14 cellular contexts compared by ENCODE assay signal in the genomic region with DNA sequence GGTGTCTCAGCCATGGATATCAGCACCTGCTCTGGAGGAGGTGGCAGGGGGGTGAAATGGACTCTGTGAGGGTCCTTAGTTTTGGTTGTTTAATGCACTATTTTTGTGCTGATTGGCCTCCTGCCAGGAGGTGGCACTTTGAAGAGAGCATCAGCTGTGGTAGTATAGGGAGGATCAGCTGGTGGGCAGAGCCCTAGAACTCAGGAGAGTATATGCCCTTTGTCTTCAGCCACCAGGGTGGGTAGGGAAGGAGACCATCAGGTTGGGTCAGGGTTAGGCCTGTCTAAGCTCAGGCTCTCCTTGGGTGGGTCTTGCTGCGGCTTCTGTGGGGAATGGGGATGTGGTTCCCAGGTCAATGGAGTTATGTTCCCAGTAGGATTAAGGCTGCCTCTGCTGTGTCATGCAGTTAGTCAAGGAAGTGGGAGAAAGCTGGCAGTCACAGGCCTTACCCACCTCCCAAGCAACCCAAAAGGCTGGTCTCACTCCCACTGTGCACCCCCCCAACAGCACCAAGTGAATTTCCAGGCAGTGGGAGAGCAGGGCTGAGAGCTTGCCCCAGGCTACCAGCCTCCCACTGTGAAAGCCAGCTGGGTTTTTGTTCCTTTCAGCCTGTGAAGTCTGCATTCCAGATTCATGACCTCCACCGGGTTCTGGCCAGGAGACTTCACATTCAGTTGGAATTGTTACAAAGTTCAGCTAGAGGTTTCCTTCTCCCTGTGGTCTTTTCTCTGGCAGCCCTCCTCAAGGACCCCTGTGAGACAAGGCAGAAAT. TPM values are rescaled to one million over a fixed set of nuclear protein-coding genes. Genes with fewer than 3 reads are reported as not detected.
DNase-seq lines count a peak whose midpoint lies in the region; ATAC-seq and TF ChIP-seq lines count a peak whose summit lies in the region.
"Had no signal": no experiment of that assay in that cellular context is flagged by ENCODE, and none has a peak within 500 bp of the region (broad histone marks: within the 10 kb centered on the region; RNA-seq: fewer than 3 reads in every experiment).

No MANE protein-coding gene starts in this region.

- peaks cover 4 to 6% (median 4%) of the 10 kb centered on the region in 4 donors for H3K4me1 ChIP-seq in transverse colon

- H3K36me3 Mint-ChIP-seq in WTC11: no peaks in the 10 kb centered on the region

- CTCF ChIA-PET in WTC11 (lab: Charles Lee): interaction anchor here (1.9 kb wide), 1 partner anchor 35 kb away, joined by 5 read pairs; no protein-coding TSS in a partner anchor

- DNase-seq in AG08396 (ENCODE audit: low spot score): peak; percentile 61
- DNase-seq in HT1080 (ENCODE audit: low read depth): peak; percentile 54
- DNase-seq in WTC11 (ENCODE audit: low spot score): peak; percentile 46
- DNase-seq in foreskin melanocyte: peak; percentile 33
- DNase-seq in AML-193 (lab: John Stamatoyannopoulos, UW): no peak
- DNase-seq in transverse colon: no peak
- DNase-seq in dorsolateral prefrontal cortex: no peak
- DNase-seq: hypothalamus, midbrain, substantia nigra had no signal

- H3K27ac ChIP-seq in transverse colon (no peak overlapping the region), dorsolateral prefrontal cortex (no peak overlapping the region)
- H3K27ac ChIP-seq: BLaER1 treated with 17β-estradiol and CSF1 and Interleukin-3, amounts not matched to agents 10 nM and 100 nM; KMS-11 had no signal

- no peaks in the 10 kb centered on the region for H3K9me3 ChIP-seq in transverse colon
- H3K9me3 ChIP-seq: BLaER1 treated with 17β-estradiol and CSF1 and Interleukin-3, amounts not matched to agents 10 nM and 100 nM had no signal

- no peak for TF ChIP-seq EP300 in transverse colon (IDR thresholded peaks at IDR 0.05; ENCODE audit: low read depth)

- no peak overlapping the region for H3K4me3 ChIP-seq in transverse colon
- no peak overlapping the region for H3K4me3 ChIP-seq in dorsolateral prefrontal cortex
- H3K4me3 ChIP-seq: BLaER1 treated with 17β-estradiol and CSF1 and Interleukin-3, amounts not matched to agents 10 nM and 100 nM had no signal

- no peak overlapping the region for H3K4me3 Mint-ChIP-seq in WTC11
- H3K4me3 Mint-ChIP-seq: activated T-helper 17 cell treated with anti-CD3 and anti-CD28 coated beads, Interleukin-2, amount 50 U/mL, for 72 hours had no signal

- intact Hi-C loops in transverse colon (cut with DNase I; ENCODE audit: low total_unique reads): no loop called here
- intact Hi-C loops in dorsolateral prefrontal cortex (cut with DNase I): no loop called here

- TF ChIP-seq CTCF in WTC11 (IDR thresholded peaks at IDR 0.05): no peak
- no peak for TF ChIP-seq CTCF in transverse colon (IDR thresholded peaks at IDR 0.05)
- TF ChIP-seq CTCF in dorsolateral prefrontal cortex (IDR thresholded peaks at IDR 0.05 in 54 of 56, conservative IDR thresholded peaks at IDR 0.05 in 2 of 56; ENCODE audit: low read depth in 1 of 56, partially characterized antibody in 56 of 56): no peak

- H3K9me3 Mint-ChIP-seq in WTC11: no peaks in the 10 kb centered on the region
- H3K9me3 Mint-ChIP-seq: activated T-helper 17 cell treated with anti-CD3 and anti-CD28 coated beads, Interleukin-2, amount 50 U/mL, for 72 hours had no signal

- ATAC-seq in WTC11: peak; percentile 68
- ATAC-seq in activated CD4-positive, CD25-positive, alpha-beta regulatory T cell treated with anti-CD3 and anti-CD28 coated beads, Interleukin-2, amount 50 U/mL, for 24 hours: no peak
- ATAC-seq: activated T-helper 17 cell treated with anti-CD3 and anti-CD28 coated beads, Interleukin-2, amount 50 U/mL, for 72 hours had no signal

- no peak overlapping the region for H3K27ac Mint-ChIP-seq in WTC11
- H3K27ac Mint-ChIP-seq: activated T-helper 17 cell treated with anti-CD3 and anti-CD28 coated beads, Interleukin-2, amount 50 U/mL, for 72 hours had no signal

- H3K27me3 ChIP-seq in transverse colon (peaks cover 3% of the 10 kb centered on the region), dorsolateral prefrontal cortex (no peaks in the 10 kb centered on the region)
- H3K27me3 ChIP-seq: BLaER1 treated with 17β-estradiol and CSF1 and Interleukin-3, amounts not matched to agents 10 nM and 100 nM had no signal

- peaks cover 37% of the 10 kb centered on the region for H3K4me1 Mint-ChIP-seq in WTC11
- H3K4me1 Mint-ChIP-seq: activated T-helper 17 cell treated with anti-CD3 and anti-CD28 coated beads, Interleukin-2, amount 50 U/mL, for 72 hours had no signal

- in situ Hi-C loops in transverse colon (cut with MboI; ENCODE audit: low pct_ligation_motif_present in 1 of 4, low pct_unique_long_range_greater_than_20kb in 1 of 4, low sequenced_read_pairs in 3 of 4): no loop called here

- peaks cover 8% of the 10 kb centered on the region for H3K27me3 Mint-ChIP-seq in WTC11 (ENCODE audit: low read depth)

- POLR2A ChIA-PET in WTC11 (lab: Charles Lee): interaction anchor here (0.7 kb wide), 1 partner anchor 113 kb away, joined by 3 read pairs; no protein-coding TSS in a partner anchor

- no peaks in the 10 kb centered on the region for H3K36me3 ChIP-seq in transverse colon
- H3K36me3 ChIP-seq: BLaER1 treated with 17β-estradiol and CSF1 and Interleukin-3, amounts not matched to agents 10 nM and 100 nM had no signal

- TF ChIP-seq POLR2A in transverse colon (IDR thresholded peaks at IDR 0.05): no peak

- 74% methylated on average over 2 of the region's 2 CpGs; no CpG with 5 or more reads in 1 of the 2 donors for WGBS in transverse colon (ENCODE audit: low coverage in 1 of 2), 2 donors

TF ChIP-seq in WTC11, 78 proteins besides CTCF, POLR2A, EP300 and RAD21:
- TF ChIP-seq ELF4 (CRISPR knock-in tag; IDR thresholded peaks at IDR 0.05; ENCODE audit: low read depth) (no peak), CBFB (CRISPR knock-in tag; IDR thresholded peaks at IDR 0.05; ENCODE audit: low read depth) (no peak), HMGA2 (CRISPR knock-in tag; IDR thresholded peaks at IDR 0.05) (no peak), ZNF423 (CRISPR knock-in tag; IDR thresholded peaks at IDR 0.05) (peak; percentile 97), NR2C2 (CRISPR knock-in tag; IDR thresholded peaks at IDR 0.05) (no peak), SP1 (CRISPR knock-in tag; conservative IDR thresholded peaks at IDR 0.05) (no peak)
- TF ChIP-seq, protein P1, sequence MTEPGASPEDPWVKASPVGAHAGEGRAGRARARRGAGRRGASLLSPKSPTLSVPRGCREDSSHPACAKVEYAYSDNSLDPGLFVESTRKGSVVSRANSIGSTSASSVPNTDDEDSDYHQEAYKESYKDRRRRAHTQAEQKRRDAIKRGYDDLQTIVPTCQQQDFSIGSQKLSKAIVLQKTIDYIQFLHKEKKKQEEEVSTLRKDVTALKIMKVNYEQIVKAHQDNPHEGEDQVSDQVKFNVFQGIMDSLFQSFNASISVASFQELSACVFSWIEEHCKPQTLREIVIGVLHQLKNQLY (CRISPR knock-in tag; IDR thresholded peaks at IDR 0.05): no peak
- TF ChIP-seq, protein P2, sequence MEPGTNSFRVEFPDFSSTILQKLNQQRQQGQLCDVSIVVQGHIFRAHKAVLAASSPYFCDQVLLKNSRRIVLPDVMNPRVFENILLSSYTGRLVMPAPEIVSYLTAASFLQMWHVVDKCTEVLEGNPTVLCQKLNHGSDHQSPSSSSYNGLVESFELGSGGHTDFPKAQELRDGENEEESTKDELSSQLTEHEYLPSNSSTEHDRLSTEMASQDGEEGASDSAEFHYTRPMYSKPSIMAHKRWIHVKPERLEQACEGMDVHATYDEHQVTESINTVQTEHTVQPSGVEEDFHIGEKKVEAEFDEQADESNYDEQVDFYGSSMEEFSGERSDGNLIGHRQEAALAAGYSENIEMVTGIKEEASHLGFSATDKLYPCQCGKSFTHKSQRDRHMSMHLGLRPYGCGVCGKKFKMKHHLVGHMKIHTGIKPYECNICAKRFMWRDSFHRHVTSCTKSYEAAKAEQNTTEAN (CRISPR knock-in tag; IDR thresholded peaks at IDR 0.05): no peak
- TF ChIP-seq, protein P3, sequence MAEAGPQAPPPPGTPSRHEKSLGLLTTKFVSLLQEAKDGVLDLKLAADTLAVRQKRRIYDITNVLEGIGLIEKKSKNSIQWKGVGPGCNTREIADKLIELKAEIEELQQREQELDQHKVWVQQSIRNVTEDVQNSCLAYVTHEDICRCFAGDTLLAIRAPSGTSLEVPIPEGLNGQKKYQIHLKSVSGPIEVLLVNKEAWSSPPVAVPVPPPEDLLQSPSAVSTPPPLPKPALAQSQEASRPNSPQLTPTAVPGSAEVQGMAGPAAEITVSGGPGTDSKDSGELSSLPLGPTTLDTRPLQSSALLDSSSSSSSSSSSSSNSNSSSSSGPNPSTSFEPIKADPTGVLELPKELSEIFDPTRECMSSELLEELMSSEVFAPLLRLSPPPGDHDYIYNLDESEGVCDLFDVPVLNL (CRISPR knock-in tag; IDR thresholded peaks at IDR 0.05; ENCODE audit: borderline replicate concordance, low read depth): no peak

RNA-seq across cellular contexts. Expression of a gene that starts 5.7 kb away (rescaled TPM):
- total RNA-seq in HT1080 (2014; rRNA removed; shearing (Covaris generic)): 42.5 and 53.4 TPM in 2 replicates
- 32.6 and 44.4 TPM in 2 replicates for polyA plus RNA-seq in HT1080 (2015; cell fraction: cytosol; rRNA removed)
- 27.8 and 28.2 TPM in 2 replicates for polyA plus RNA-seq in HT1080 (2015; cell fraction: nucleus; rRNA removed)
- total RNA-seq in WTC11 (2021) (25.3 to 34.1 TPM (median 27.6 TPM) in 3 replicates), transverse colon (100 to 1,000 TPM in 1 of 4 donors, 10 to 100 TPM in 3; 26.3 to 327 (median 58.4) TPM), dorsolateral prefrontal cortex (10 to 100 TPM; 19.6 to 54.7 (median 38.3) TPM)

Comparison
In these comparisons a context has a peak if more than half of its experiments do, and no peak if none do; other contexts are left out.
1. DNase-seq: peak in AG08396 (single experiment), HT1080 (single experiment), WTC11 (single experiment) and foreskin melanocyte (single experiment); none in AML-193 (0 of 2), transverse colon (single experiment) and dorsolateral prefrontal cortex (0 of 10).